In genomic region chr12:40534828-40535227, GRCh38 we compare ENCODE assay signal across 21 cellular contexts.
A peak's percentile ranks its signal among the peaks of the same experiment; 100 is the strongest.
DNase-seq lines count a peak whose midpoint lies in the region; ATAC-seq and TF ChIP-seq lines count a peak whose summit lies in the region.
"Had no signal": no experiment of that assay in that cellular context is flagged by ENCODE, and none has a peak within 500 bp of the region (broad histone marks: within the 10 kb centered on the region; RNA-seq: fewer than 3 reads in every experiment).

No MANE protein-coding gene starts in this region.

- H4K20me1 ChIP-seq in GM23338 (replicated peaks; ENCODE audit: insufficient read depth) = no peaks in the 10 kb centered on the region
- no peaks in the 10 kb centered on the region for H4K20me1 ChIP-seq in hepatocyte (ENCODE audit: insufficient read depth, poor library complexity, severe bottlenecking)

- H3K79me2 ChIP-seq in GM23338 (replicated peaks; ENCODE audit: insufficient read depth) (no peaks in the 10 kb centered on the region), hepatocyte (no peaks in the 10 kb centered on the region)

- ATAC-seq in GM23338 (peak; percentile 61; the same call in 2 of the 3 replicates), psoas muscle (no peak)
- ATAC-seq: HepG2 had no signal

- no peaks in the 10 kb centered on the region for H3K9me3 Mint-ChIP-seq in GM23338

- H2AFZ ChIP-seq in GM23338 = no peak overlapping the region
- H2AFZ ChIP-seq in hepatocyte = no peak overlapping the region

- in situ Hi-C loops in GM13976 (cut with MboI; ENCODE audit: low sequenced_read_pairs, unreplicated experiment) = no loop called here

- H3K9me2 ChIP-seq in GM23338 (ENCODE audit: insufficient read depth) = 0 out of 2 replicates have a peak, but pooled peaks cover 7% of the 10 kb centered on the region
- no peaks in the 10 kb centered on the region for H3K9me2 ChIP-seq in hepatocyte (replicated peaks; ENCODE audit: insufficient read depth)

- no peaks in the 10 kb centered on the region for H3K27me3 ChIP-seq in GM23338 (ENCODE audit: insufficient read depth)
- no peaks in the 10 kb centered on the region for H3K27me3 ChIP-seq in hepatocyte
- H3K27me3 ChIP-seq in psoas muscle (ENCODE audit: insufficient read depth in 3 of 3, low read length in 2 of 3) = no peaks in the 10 kb centered on the region
- H3K27me3 ChIP-seq: BE2C had no signal

- WGBS in hepatocyte (ENCODE audit: low lambda C conversion rate, missing lambda C conversion rate) = 42% methylated on average over 4 of the region's 4 CpGs
- WGBS in psoas muscle, 3 donors = 28 to 35% (median 29%) methylated on average over 4 of the region's 4 CpGs

- H3K4me2 ChIP-seq in GM23338 (no peak overlapping the region), hepatocyte (peak overlapping the region; percentile 29)

- H3K4me3 Mint-ChIP-seq in GM23338 = no peak overlapping the region
- H3K4me3 Mint-ChIP-seq: CD4-positive, CD25-positive, alpha-beta regulatory T cell; CD8-positive, alpha-beta memory T cell; IgD-negative memory B cell had no signal

- TF ChIP-seq CTCF in GM23338 (conservative IDR thresholded peaks at IDR 0.05; ENCODE audit: low read depth in 2 of 2) (no peak), hepatocyte (IDR thresholded peaks at IDR 0.05; ENCODE audit: poor library complexity) (no peak), psoas muscle (IDR thresholded peaks at IDR 0.05) (no peak), GM13976 (IDR thresholded peaks at IDR 0.05; ENCODE audit: borderline replicate concordance, control extremely low read depth, extremely low read depth, insufficient read depth, missing control alignments) (no peak)

- intact Hi-C loops in psoas muscle (cut with DNase I) = no loop called here

- H3K36me3 ChIP-seq in GM23338 (ENCODE audit: insufficient read depth) (no peaks in the 10 kb centered on the region), hepatocyte (replicated peaks; ENCODE audit: insufficient read depth, low read depth) (no peaks in the 10 kb centered on the region), psoas muscle (ENCODE audit: insufficient read depth in 1 of 2, low read depth in 1 of 2) (no peaks in the 10 kb centered on the region)
- H3K36me3 ChIP-seq: BE2C had no signal

- no peaks in the 10 kb centered on the region for H3F3A ChIP-seq in GM23338 (replicated peaks; ENCODE audit: low read depth)

- no peaks in the 10 kb centered on the region for H3K4me1 ChIP-seq in GM23338 (ENCODE audit: insufficient read depth)
- no peaks in the 10 kb centered on the region for H3K4me1 ChIP-seq in hepatocyte (ENCODE audit: insufficient read depth)
- no peaks in the 10 kb centered on the region for H3K4me1 ChIP-seq in psoas muscle
- H3K4me1 ChIP-seq: BE2C had no signal

- H3K27me3 Mint-ChIP-seq in GM23338 (ENCODE audit: insufficient read depth, low read depth, poor library complexity) = peaks cover 2% of the 10 kb centered on the region
- H3K27me3 Mint-ChIP-seq: CD4-positive, CD25-positive, alpha-beta regulatory T cell; CD8-positive, alpha-beta memory T cell; IgD-negative memory B cell had no signal

- H3K4me1 Mint-ChIP-seq in GM23338 = 0 out of 3 replicates have a peak, but pooled peaks cover 3% of the 10 kb centered on the region
- H3K4me1 Mint-ChIP-seq: CD4-positive, CD25-positive, alpha-beta regulatory T cell; CD8-positive, alpha-beta memory T cell; IgD-negative memory B cell had no signal

- H3K27ac ChIP-seq in GM23338 (ENCODE audit: low read depth) = no peak overlapping the region
- H3K27ac ChIP-seq in hepatocyte = no peak overlapping the region
- no peak overlapping the region for H3K27ac ChIP-seq in psoas muscle

- H3K4me3 ChIP-seq in GM23338 (no peak overlapping the region), hepatocyte (no peak overlapping the region), psoas muscle (no peak overlapping the region)

- DNase-seq in GM23338 (ENCODE audit: low spot score) = peak; percentile 15
- peak; percentile 23 for DNase-seq in NCI-H69 (lab: John Stamatoyannopoulos, UW)
- DNase-seq in hepatocyte (ENCODE audit: low spot score) = no peak
- DNase-seq in left kidney (ENCODE audit: low read depth, low spot score) = peak; percentile 18
- no peak for DNase-seq in psoas muscle
- no peak for DNase-seq in GM13976 (ENCODE audit: low spot score)
- no peak for DNase-seq in NCI-H187 (lab: John Stamatoyannopoulos, UW)
- DNase-seq: ACHN; BE2C; C1 segment of cervical spinal cord; CD4-positive, CD25-positive, alpha-beta regulatory T cell; CD8-positive, alpha-beta memory T cell; COR-L47; DMS 273 treated with DMSO at 0.1 percent for 48 hours; DMS53; DND-41; EL; H7; KBM-7 had no signal

- H3K9me3 ChIP-seq in hepatocyte (ENCODE audit: low read depth) (no peaks in the 10 kb centered on the region), psoas muscle (no peaks in the 10 kb centered on the region)
- H3K9me3 ChIP-seq: BE2C had no signal

- H3K27ac Mint-ChIP-seq in GM23338 = no peak overlapping the region
- H3K27ac Mint-ChIP-seq: CD4-positive, CD25-positive, alpha-beta regulatory T cell; CD8-positive, alpha-beta memory T cell; IgD-negative memory B cell had no signal

- no peaks in the 10 kb centered on the region for H3K36me3 Mint-ChIP-seq in GM23338 (ENCODE audit: low read depth)
- H3K36me3 Mint-ChIP-seq: CD4-positive, CD25-positive, alpha-beta regulatory T cell; CD8-positive, alpha-beta memory T cell; IgD-negative memory B cell had no signal

TF ChIP-seq in GM23338, 12 proteins besides CTCF, POLR2A, EP300 and RAD21:
- TF ChIP-seq POLR2AphosphoS5 (IDR thresholded peaks at IDR 0.05; ENCODE audit: low read depth) = no peak
- no peak for TF ChIP-seq ZNF114 (CRISPR knock-in tag; IDR thresholded peaks at IDR 0.05)
- no peak for TF ChIP-seq CREB1 (CRISPR knock-in tag; IDR thresholded peaks at IDR 0.05; ENCODE audit: low read depth)
- TF ChIP-seq JUNB (IDR thresholded peaks at IDR 0.05; ENCODE audit: unreplicated experiment) = no peak
- no peak for TF ChIP-seq ZNF462 (CRISPR knock-in tag; IDR thresholded peaks at IDR 0.05)
- TF ChIP-seq ZNF331 (CRISPR knock-in tag; IDR thresholded peaks at IDR 0.05; ENCODE audit: low read depth) = no peak
- no peak for TF ChIP-seq STAT1 (IDR thresholded peaks at IDR 0.05; ENCODE audit: unreplicated experiment)
TF ChIP-seq in GM23338: peak in this region for 0.

Comparison
In these comparisons a context has a peak if more than half of its experiments do, and no peak if none do; other contexts are left out.
1. DNase-seq: peak in GM23338 (single experiment), NCI-H69 (single experiment) and left kidney (single experiment); none in hepatocyte (single experiment), psoas muscle (0 of 2), GM13976 (single experiment) and NCI-H187 (0 of 2).